Comparison of ENCODE assay signal across 14 cellular contexts in the genomic region with DNA sequence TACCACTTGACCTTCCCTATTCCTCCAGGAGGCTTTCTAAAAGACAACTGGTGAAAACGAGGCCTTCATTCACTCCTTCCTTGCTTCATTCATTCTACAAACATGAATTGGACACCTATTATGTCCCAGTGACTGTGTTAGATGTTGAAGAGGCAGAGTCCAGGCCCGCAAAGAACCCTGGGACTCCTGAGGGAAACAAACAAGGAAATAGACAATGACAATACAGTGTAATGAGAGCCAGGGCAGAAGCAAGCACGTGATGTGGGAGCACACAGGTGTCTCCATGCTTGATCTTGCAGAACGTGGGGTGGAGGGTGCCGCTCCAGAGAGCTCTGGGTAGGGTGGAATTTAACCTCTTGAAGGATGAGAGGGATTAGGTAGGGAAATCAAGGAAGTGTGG.
"Had no signal": no experiment of that assay in that cellular context is flagged by ENCODE, and none has a peak within 500 bp of the region (broad histone marks: within the 10 kb centered on the region; RNA-seq: fewer than 3 reads in every experiment).

No MANE protein-coding gene starts in this region.

- H3K4me3 ChIP-seq: spleen had no signal

- H3K36me3 ChIP-seq: spleen had no signal

- H3K36me3 Mint-ChIP-seq: WTC11 had no signal

- H3K27ac ChIP-seq: spleen had no signal

- H3K27me3 ChIP-seq: spleen had no signal

- H3K27ac Mint-ChIP-seq: activated CD8-positive, alpha-beta T cell treated with anti-CD3 and anti-CD28 coated beads for 36 hours; activated naive CD8-positive, alpha-beta T cell treated with anti-CD3 and anti-CD28 coated beads, Interleukin-2, amount 10 ng/mL, durations not matched to agents 7 days and 5 days; WTC11 had no signal

- H3K9me3 ChIP-seq: spleen had no signal

- H3K4me3 Mint-ChIP-seq: activated CD8-positive, alpha-beta T cell treated with anti-CD3 and anti-CD28 coated beads for 36 hours; activated naive CD8-positive, alpha-beta T cell treated with anti-CD3 and anti-CD28 coated beads, Interleukin-2, amount 10 ng/mL, durations not matched to agents 7 days and 5 days; activated T-cell treated with anti-CD3 and anti-CD28 coated beads, Interleukin-2, amount 50 U/mL, for 4 hours; neural crest cell; WTC11 had no signal

- H3K9me3 Mint-ChIP-seq: activated CD8-positive, alpha-beta T cell treated with anti-CD3 and anti-CD28 coated beads for 36 hours; activated T-cell treated with anti-CD3 and anti-CD28 coated beads, Interleukin-2, amount 50 U/mL, for 4 hours had no signal

- H3K27me3 Mint-ChIP-seq: activated CD8-positive, alpha-beta T cell treated with anti-CD3 and anti-CD28 coated beads for 36 hours; activated naive CD8-positive, alpha-beta T cell treated with anti-CD3 and anti-CD28 coated beads, Interleukin-2, amount 10 ng/mL, durations not matched to agents 7 days and 5 days had no signal

- DNase-seq: activated CD4-positive, alpha-beta T cell treated with anti-CD3 and anti-CD28 coated beads for 48 hours; activated CD8-positive, alpha-beta T cell treated with anti-CD3 and anti-CD28 coated beads for 36 hours; activated gamma-delta T cell; activated naive CD8-positive, alpha-beta T cell treated with anti-CD3 and anti-CD28 coated beads, Interleukin-2, amount 10 ng/mL, durations not matched to agents 7 days and 5 days; activated T-cell treated with anti-CD3 and anti-CD28 coated beads, Interleukin-2, amount 50 U/mL, for 4 hours; effector memory CD4-positive, alpha-beta T cell; foreskin fibroblast; glutamatergic neuron; kidney glomerular epithelial cell; mesendoderm; spleen had no signal

- ATAC-seq: activated CD8-positive, alpha-beta T cell treated with anti-CD3 and anti-CD28 coated beads for 36 hours; activated T-cell treated with anti-CD3 and anti-CD28 coated beads, Interleukin-2, amount 50 U/mL, for 4 hours; sciatic nerve; WTC11 had no signal
